In genomic region chr2:230778350-230779140, GRCh38 we compare ENCODE assay signal across 9 cellular contexts.
DNase-seq lines count a peak whose midpoint lies in the region; ATAC-seq and TF ChIP-seq lines count a peak whose summit lies in the region.
"Had no signal": no experiment of that assay in that cellular context is flagged by ENCODE, and none has a peak within 500 bp of the region (broad histone marks: within the 10 kb centered on the region; RNA-seq: fewer than 3 reads in every experiment).

No MANE protein-coding gene starts in this region.

- peak overlapping the region; percentile 62 for H3K27ac ChIP-seq in cardiac muscle cell
- peak overlapping the region in 2 of 12 donors; percentile 14 to 17 for H3K27ac ChIP-seq in heart left ventricle
- peak overlapping the region; percentile 97 for H3K27ac ChIP-seq in PC-3 (ENCODE audit: low read length)
- H3K27ac ChIP-seq in epithelial cell of prostate: peak overlapping the region; percentile 95

- intact Hi-C loops in heart left ventricle (cut with DNase I): no loop called here
- intact Hi-C loops in PC-3 (cut with micrococcal nuclease): no loop called here
- intact Hi-C loops in CD14-positive monocyte (cut with micrococcal nuclease): no loop called here

- no peak for TF ChIP-seq CTCF in cardiac muscle cell (IDR thresholded peaks at IDR 0.05; ENCODE audit: low read depth, low read length)
- no peak for TF ChIP-seq CTCF in heart left ventricle (IDR thresholded peaks at IDR 0.05)
- no peak for TF ChIP-seq CTCF in PC-3 (conservative IDR thresholded peaks at IDR 0.05; ENCODE audit: low read depth, low read length)
- TF ChIP-seq CTCF in CD14-positive monocyte (IDR thresholded peaks at IDR 0.05): no peak

- WGBS in heart left ventricle, 4 donors: 73 to 83% (median 80%) methylated on average over 8 of the region's 8 CpGs

- H3K27me3 ChIP-seq in cardiac muscle cell (no peaks in the 10 kb centered on the region), heart left ventricle (no peaks in the 10 kb centered on the region), PC-3 (ENCODE audit: low read length) (no peaks in the 10 kb centered on the region)

- H3F3A ChIP-seq in PC-3 (ENCODE audit: low read length, unreplicated experiment): peaks cover 6% of the 10 kb centered on the region

- TF ChIP-seq POLR2A in heart left ventricle (IDR thresholded peaks at IDR 0.05): no peak

- no peak overlapping the region for H3K4me3 Mint-ChIP-seq in stimulated activated memory B cell treated with anti-CD40 and anti-IgM and Interleukin-4, amounts not matched to agents 10 μg/mL and 1 μg/mL and 100 μg/mL, for 72 hours
- H3K4me3 Mint-ChIP-seq in CD14-positive monocyte: no peak overlapping the region

- H3K9ac ChIP-seq in PC-3 (ENCODE audit: low read length): peak overlapping the region; percentile 63

- peak overlapping the region; percentile 6 for H3K27ac Mint-ChIP-seq in stimulated activated memory B cell treated with anti-CD40 and anti-IgM and Interleukin-4, amounts not matched to agents 10 μg/mL and 1 μg/mL and 100 μg/mL, for 72 hours
- H3K27ac Mint-ChIP-seq in CD14-positive monocyte: peak overlapping the region in 1 of 7 donors; percentile 57

- POLR2A ChIA-PET in PC-3 (lab: Charles Lee; ENCODE audit: unreplicated experiment): interaction anchor here (0.6 kb wide), 1 partner anchor 11 kb away, joined by 8 read pairs; no protein-coding TSS in a partner anchor

- H2AFZ ChIP-seq in PC-3 (ENCODE audit: low read length): no peak overlapping the region

- DNase-seq in cardiac muscle cell (ENCODE audit: low read depth in 1 of 2, low spot score in 1 of 2): no peak
- DNase-seq in heart left ventricle: no peak
- DNase-seq in PC-3: peak; percentile 20
- DNase-seq in epithelial cell of prostate (ENCODE audit: low read depth, low spot score): no peak
- DNase-seq in NCI-H345 treated with DMSO at 0.1 percent for 48 hours (lab: John Stamatoyannopoulos, UW; ENCODE audit: unreplicated experiment): no peak
- DNase-seq in CD14-positive monocyte (ENCODE audit: low spot score): no peak
- DNase-seq: NCI-H1092 treated with DMSO at 0.1 percent for 48 hours had no signal

- H3K9me3 ChIP-seq in cardiac muscle cell (ENCODE audit: low read depth): no peaks in the 10 kb centered on the region
- no peaks in the 10 kb centered on the region for H3K9me3 ChIP-seq in heart left ventricle
- H3K9me3 ChIP-seq in PC-3 (ENCODE audit: low read length): no peaks in the 10 kb centered on the region

- no peaks in the 10 kb centered on the region for H3K9me2 ChIP-seq in PC-3 (replicated peaks; ENCODE audit: low read length)

- H3K4me2 ChIP-seq in PC-3 (ENCODE audit: low read length): peak overlapping the region; percentile 60

- H4K20me1 ChIP-seq in PC-3 (ENCODE audit: low read length): no peaks in the 10 kb centered on the region

- H3K79me2 ChIP-seq in PC-3 (ENCODE audit: low read length): peaks cover 91% of the 10 kb centered on the region

- H3K36me3 Mint-ChIP-seq in stimulated activated memory B cell treated with anti-CD40 and anti-IgM and Interleukin-4, amounts not matched to agents 10 μg/mL and 1 μg/mL and 100 μg/mL, for 72 hours: peaks cover 31% of the 10 kb centered on the region
- H3K36me3 Mint-ChIP-seq in CD14-positive monocyte: peaks cover 63 to 83% of the 10 kb centered on the region in 2 donors

- peaks cover 34% of the 10 kb centered on the region for H3K4me1 Mint-ChIP-seq in stimulated activated memory B cell treated with anti-CD40 and anti-IgM and Interleukin-4, amounts not matched to agents 10 μg/mL and 1 μg/mL and 100 μg/mL, for 72 hours
- peaks cover 22% of the 10 kb centered on the region for H3K4me1 Mint-ChIP-seq in CD14-positive monocyte

- H3K9me3 Mint-ChIP-seq in stimulated activated memory B cell treated with anti-CD40 and anti-IgM and Interleukin-4, amounts not matched to agents 10 μg/mL and 1 μg/mL and 100 μg/mL, for 72 hours: no peaks in the 10 kb centered on the region
- peaks cover 0 to 1% (median 0%) of the 10 kb centered on the region in 7 donors for H3K9me3 Mint-ChIP-seq in CD14-positive monocyte

- H3K36me3 ChIP-seq in cardiac muscle cell (no peaks in the 10 kb centered on the region), heart left ventricle (peaks cover 0 to 25% (median 0%) of the 10 kb centered on the region in 9 donors), PC-3 (ENCODE audit: low read depth, low read length) (peaks cover 47% of the 10 kb centered on the region)

- H3K4me1 ChIP-seq in cardiac muscle cell (ENCODE audit: low read depth) (peaks cover 28% of the 10 kb centered on the region), heart left ventricle (peaks cover 0 to 88% (median 43%) of the 10 kb centered on the region in 12 donors), PC-3 (ENCODE audit: insufficient read depth, low read length) (peaks cover 70% of the 10 kb centered on the region)

- H3K27me3 Mint-ChIP-seq in stimulated activated memory B cell treated with anti-CD40 and anti-IgM and Interleukin-4, amounts not matched to agents 10 μg/mL and 1 μg/mL and 100 μg/mL, for 72 hours: no peaks in the 10 kb centered on the region
- H3K27me3 Mint-ChIP-seq in CD14-positive monocyte (ENCODE audit: low read depth in 3 of 3): no peaks in the 10 kb centered on the region

- no TSS peak for BruUV-seq in PC-3 (replicated peaks; lab: Mats Ljungman, UMichigan)

- ATAC-seq in heart left ventricle: no peak
- ATAC-seq in PC-3: no peak
- ATAC-seq in stimulated activated memory B cell treated with anti-CD40 and anti-IgM and Interleukin-4, amounts not matched to agents 10 μg/mL and 1 μg/mL and 100 μg/mL, for 72 hours: no peak
- ATAC-seq in GM21515 (IDR thresholded peaks at IDR 0.05; ENCODE audit: unreplicated experiment): no peak

- no peak overlapping the region for H3K4me3 ChIP-seq in cardiac muscle cell
- H3K4me3 ChIP-seq in heart left ventricle: no peak overlapping the region
- H3K4me3 ChIP-seq in PC-3 (ENCODE audit: low read length): peak overlapping the region; percentile 16; the same call in 1 of the 2 replicates

- CTCF ChIA-PET in PC-3 (lab: Charles Lee): no interaction called here
